8 cellular contexts compared by ENCODE assay signal in the genomic region with DNA sequence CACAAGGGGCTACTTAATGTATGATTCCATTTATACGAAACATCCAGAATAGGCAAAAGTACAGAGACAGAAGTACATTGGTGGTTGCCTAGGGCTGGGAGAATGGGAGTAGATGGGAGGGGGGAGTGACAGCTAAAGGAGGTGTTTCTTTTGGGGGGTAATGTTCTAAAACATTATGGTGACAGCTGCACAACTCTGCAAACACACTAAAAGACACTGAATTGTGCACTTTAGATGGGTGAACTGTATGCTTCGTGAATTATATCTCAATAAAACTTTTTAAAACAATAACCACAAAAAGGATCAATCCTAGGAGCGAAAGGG. TPM values are rescaled to one million over a fixed set of nuclear protein-coding genes. Genes with fewer than 3 reads are reported as not detected.
DNase-seq lines count a peak whose midpoint lies in the region; ATAC-seq and TF ChIP-seq lines count a peak whose summit lies in the region.

No MANE protein-coding gene starts in this region.

- H3K4me1 ChIP-seq in psoas muscle = peaks cover 8% of the 10 kb centered on the region

- peak in 1 of 4 donors; percentile 8 for ATAC-seq in psoas muscle
- no peak for ATAC-seq in HG02973 (IDR thresholded peaks at IDR 0.05; ENCODE audit: unreplicated experiment)
- ATAC-seq in HG03175 (IDR thresholded peaks at IDR 0.05; ENCODE audit: unreplicated experiment) = no peak

- peak overlapping the region; percentile 76 for H3K9ac ChIP-seq in SK-N-MC (ENCODE audit: insufficient read length)

- 29 to 40% (median 31%) methylated on average over 3 of the region's 3 CpGs for whole genome bisulfite sequencing in psoas muscle, 3 donors

- in situ Hi-C loops in G401 (cut with HindIII; ENCODE audit: low sequenced_read_pairs) = loop anchor here (25.0 kb wide), 1 partner anchor 105 kb away; no protein-coding TSS in a partner anchor

- no peaks in the 10 kb centered on the region for H3K36me3 ChIP-seq in SK-N-MC (ENCODE audit: insufficient read depth, low read length)
- no peaks in the 10 kb centered on the region for H3K36me3 ChIP-seq in psoas muscle (ENCODE audit: insufficient read depth in 1 of 2, low read depth in 1 of 2)

- no peaks in the 10 kb centered on the region for H3K27me3 ChIP-seq in psoas muscle (ENCODE audit: insufficient read depth in 3 of 3, low read length in 2 of 3)

- TF ChIP-seq CTCF in fibroblast of pulmonary artery (IDR thresholded peaks at IDR 0.05; ENCODE audit: low read length, missing control alignments) (no peak), psoas muscle (IDR thresholded peaks at IDR 0.05) (no peak)

- intact Hi-C loops in psoas muscle (cut with DNase I) = no loop called here

- H3K9me3 ChIP-seq in SK-N-MC (ENCODE audit: low read depth, low read length) = no peaks in the 10 kb centered on the region
- H3K9me3 ChIP-seq in psoas muscle = no peaks in the 10 kb centered on the region

- H3K4me3 ChIP-seq in SK-N-MC = peak overlapping the region; percentile 85
- H3K4me3 ChIP-seq in fibroblast of pulmonary artery (replicated peaks; ENCODE audit: low read depth, low read length) = peak overlapping the region; percentile 56
- peak overlapping the region; percentile 90 for H3K4me3 ChIP-seq in psoas muscle

- no peak overlapping the region for H3K27ac ChIP-seq in SK-N-MC
- peak overlapping the region; percentile 84 for H3K27ac ChIP-seq in psoas muscle

- DNase-seq in G401 (ENCODE audit: low spot score) = peak; percentile 31
- DNase-seq in SK-N-MC (ENCODE audit: low read depth, low spot score) = no peak
- DNase-seq in fibroblast of pulmonary artery (ENCODE audit: low read depth) = no peak
- no peak for DNase-seq in psoas muscle
- no peak for DNase-seq in NCI-H1092 treated with DMSO at 0.1 percent for 48 hours (lab: John Stamatoyannopoulos, UW)
- DNase-seq in AG08396 (ENCODE audit: low spot score) = no peak

RNA-seq across cellular contexts. Expression of gene LYRM9, which starts 0.7 kb away (rescaled TPM):
- total RNA-seq in G401 (2014; rRNA removed; shearing (Covaris generic)) = 5.9 and 8.2 TPM in 2 replicates
- total RNA-seq in psoas muscle = 1 to 10 TPM; 4.5 to 8.1 (median 6.5) TPM
- polyA plus RNA-seq in psoas muscle = 10 to 100 TPM in 1 of 3 donors, 1 to 10 TPM in 2; 4.7 to 11.3 (median 5.8) TPM
